ENCODE assay signal across 26 cellular contexts in the genomic region with DNA sequence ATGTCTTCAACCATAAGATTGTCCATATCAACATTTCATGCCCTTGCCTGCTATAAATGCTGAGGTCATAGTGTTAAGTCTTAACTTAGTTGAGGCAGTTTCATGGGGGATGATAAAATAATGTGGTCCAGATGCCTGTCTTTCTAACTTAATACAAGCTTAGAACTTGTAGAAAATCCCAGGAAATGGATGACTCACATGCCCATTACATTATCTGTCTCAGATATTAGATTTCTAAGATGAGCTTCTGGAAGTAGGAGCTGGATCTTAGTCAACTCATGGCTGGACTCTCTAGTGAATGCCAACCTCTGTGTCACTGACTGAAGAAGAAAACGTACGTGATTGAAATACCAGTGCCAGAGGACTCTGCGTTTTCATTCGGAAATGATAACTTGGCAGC.
DNase-seq lines count a peak whose midpoint lies in the region; ATAC-seq and TF ChIP-seq lines count a peak whose summit lies in the region.
"Had no signal": no experiment of that assay in that cellular context is flagged by ENCODE, and none has a peak within 500 bp of the region (broad histone marks: within the 10 kb centered on the region; RNA-seq: fewer than 3 reads in every experiment).

No MANE protein-coding gene starts in this region.

- H3K79me2 ChIP-seq in mammary epithelial cell (ENCODE audit: insufficient read depth, low read length): no peaks in the 10 kb centered on the region

- H3K9me3 ChIP-seq in mammary epithelial cell (replicated peaks; ENCODE audit: insufficient read depth, low read length) (peaks cover 34% of the 10 kb centered on the region), breast epithelium (peaks cover 0 to 4% of the 10 kb centered on the region in 2 donors)

- in situ Hi-C loops in mammary epithelial cell (cut with MboI; ENCODE audit: low sequenced_read_pairs in 2 of 2) (no loop called here), astrocyte of the spinal cord (cut with HindIII; ENCODE audit: low sequenced_read_pairs) (no loop called here)

- intact Hi-C loops in mammary epithelial cell (cut with micrococcal nuclease) (no loop called here), breast epithelium (cut with DNase I; ENCODE audit: low total_unique reads) (no loop called here), posterior vena cava (cut with DNase I) (no loop called here)

- no peak overlapping the region for H3K27ac ChIP-seq in mammary epithelial cell (ENCODE audit: insufficient read depth, low read depth, low read length)
- H3K27ac ChIP-seq in breast epithelium: no peak overlapping the region
- H3K27ac ChIP-seq: 22Rv1, GM23248, KMS-11, SK-N-MC had no signal

- no peak overlapping the region for H3K4me3 Mint-ChIP-seq in stimulated activated naive CD8-positive, alpha-beta T cell treated with anti-CD3 and anti-CD28 coated beads, Interleukin-15, amount 100 ng/mL, for 72 hours
- H3K4me3 Mint-ChIP-seq: CD8-positive, alpha-beta T cell; H9; HFFc6 had no signal

- no peak overlapping the region for H3K27ac Mint-ChIP-seq in stimulated activated naive CD8-positive, alpha-beta T cell treated with anti-CD3 and anti-CD28 coated beads, Interleukin-15, amount 100 ng/mL, for 72 hours
- H3K27ac Mint-ChIP-seq: CD8-positive, alpha-beta T cell; H9; HFFc6 had no signal

- no peak for ATAC-seq in stimulated activated naive CD8-positive, alpha-beta T cell treated with anti-CD3 and anti-CD28 coated beads, Interleukin-15, amount 100 ng/mL, for 72 hours
- no peak for ATAC-seq in GM18517 (IDR thresholded peaks at IDR 0.05; ENCODE audit: unreplicated experiment)
- ATAC-seq: CD8-positive, alpha-beta T cell; GM12878 had no signal

- TF ChIP-seq POLR2A in breast epithelium (IDR thresholded peaks at IDR 0.05): no peak

- CTCF ChIA-PET in mammary epithelial cell (lab: Charles Lee; ENCODE audit: low non-redundant PET): no interaction called here

- H3K4me2 ChIP-seq in mammary epithelial cell (ENCODE audit: insufficient read depth, low read depth, low read length): no peak overlapping the region
- H3K4me2 ChIP-seq: KMS-11 had no signal

- no peaks in the 10 kb centered on the region for H3K4me1 Mint-ChIP-seq in stimulated activated naive CD8-positive, alpha-beta T cell treated with anti-CD3 and anti-CD28 coated beads, Interleukin-15, amount 100 ng/mL, for 72 hours

- DNase-seq in mammary epithelial cell (peak; percentile 55), breast epithelium (ENCODE audit: low spot score in 2 of 2) (no peak), astrocyte of the spinal cord (ENCODE audit: low read depth, low spot score) (peak; percentile 54), kidney tubule cell (ENCODE audit: low spot score) (peak; percentile 58), HK-2 (ENCODE audit: unreplicated experiment) (no peak), posterior vena cava (ENCODE audit: low spot score) (no peak)
- DNase-seq in stimulated activated naive CD8-positive, alpha-beta T cell treated with anti-CD3 and anti-CD28 coated beads, Interleukin-15, amount 100 ng/mL, for 72 hours: no peak
- DNase-seq: C1 segment of cervical spinal cord; CD8-positive, alpha-beta T cell; DND-41; GM23248; H9; HFFc6; IMR-90; NCI-H1105; NCI-H2029 treated with DMSO at 0.1 percent for 48 hours; NCI-H2171; NCI-H446; NCI-H526 treated with DMSO at 0.1 percent for 48 hours; RPMI8226; SHP77 treated with DMSO at 0.1 percent for 48 hours had no signal

- H3K27me3 Mint-ChIP-seq in stimulated activated naive CD8-positive, alpha-beta T cell treated with anti-CD3 and anti-CD28 coated beads, Interleukin-15, amount 100 ng/mL, for 72 hours: peaks cover 7% of the 10 kb centered on the region

- no peak overlapping the region for H2AFZ ChIP-seq in mammary epithelial cell (ENCODE audit: low read depth, low read length)
- H2AFZ ChIP-seq: GM23248 had no signal

- H3K4me3 ChIP-seq in mammary epithelial cell (replicated peaks in 1 of 3; ENCODE audit: insufficient read depth in 1 of 3, low read depth in 2 of 3, low read length in 3 of 3) (no peak overlapping the region), breast epithelium (no peak overlapping the region), astrocyte of the spinal cord (ENCODE audit: low read depth, low read length) (no peak overlapping the region)
- H3K4me3 ChIP-seq: GM12878, GM23248, SK-N-MC had no signal

- WGBS in mammary epithelial cell (ENCODE audit: low coverage, missing lambda C conversion rate): 5% methylated on average over 4 of the region's 4 CpGs

- H3K9ac ChIP-seq in mammary epithelial cell (ENCODE audit: insufficient read depth, low read length): no peak overlapping the region
- H3K9ac ChIP-seq: GM23248, KMS-11 had no signal

- H3K36me3 ChIP-seq in mammary epithelial cell (ENCODE audit: insufficient read depth, low read length) (no peaks in the 10 kb centered on the region), breast epithelium (no peaks in the 10 kb centered on the region)

- H3K27me3 ChIP-seq in mammary epithelial cell (ENCODE audit: insufficient read depth, low read length) (no peaks in the 10 kb centered on the region), breast epithelium (no peaks in the 10 kb centered on the region)

- dilution Hi-C loops in mammary epithelial cell (cut with HindIII; ENCODE audit: low sequenced_read_pairs): no loop called here

- no peaks in the 10 kb centered on the region for H4K20me1 ChIP-seq in mammary epithelial cell (ENCODE audit: insufficient read depth, low read length)

- no TSS peak for BruUV-seq in mammary epithelial cell (replicated peaks; lab: Mats Ljungman, UMichigan)

- peaks cover 3 to 34% of the 10 kb centered on the region in 2 donors for H3K9me3 Mint-ChIP-seq in stimulated activated naive CD8-positive, alpha-beta T cell treated with anti-CD3 and anti-CD28 coated beads, Interleukin-15, amount 100 ng/mL, for 72 hours
- H3K9me3 Mint-ChIP-seq: H9 had no signal

- H3K4me1 ChIP-seq in mammary epithelial cell (ENCODE audit: insufficient read depth, low read length) (no peaks in the 10 kb centered on the region), breast epithelium (no peaks in the 10 kb centered on the region)

- TF ChIP-seq CTCF in mammary epithelial cell (conservative IDR thresholded peaks at IDR 0.05 in 1 of 2, IDR thresholded peaks at IDR 0.05 in 1 of 2; ENCODE audit: extremely low read depth in 1 of 2, insufficient read depth in 1 of 2, low read depth in 1 of 2, low read length in 2 of 2): no peak
- no peak for TF ChIP-seq CTCF in breast epithelium (IDR thresholded peaks at IDR 0.05)
- TF ChIP-seq CTCF in astrocyte of the spinal cord (IDR thresholded peaks at IDR 0.05; ENCODE audit: low read depth, low read length): no peak

Comparison
In these comparisons a context has a peak if more than half of its experiments do, and no peak if none do; other contexts are left out.
1. DNase-seq: peak in mammary epithelial cell (single experiment), astrocyte of the spinal cord (single experiment) and kidney tubule cell (single experiment); none in breast epithelium (0 of 2), stimulated activated naive CD8-positive, alpha-beta T cell treated with anti-CD3 and anti-CD28 coated beads, Interleukin-15, amount 100 ng/mL, for 72 hours (0 of 2), HK-2 (single experiment) and posterior vena cava (single experiment).